1 cellular context compared by ENCODE assay signal in the genomic region with DNA sequence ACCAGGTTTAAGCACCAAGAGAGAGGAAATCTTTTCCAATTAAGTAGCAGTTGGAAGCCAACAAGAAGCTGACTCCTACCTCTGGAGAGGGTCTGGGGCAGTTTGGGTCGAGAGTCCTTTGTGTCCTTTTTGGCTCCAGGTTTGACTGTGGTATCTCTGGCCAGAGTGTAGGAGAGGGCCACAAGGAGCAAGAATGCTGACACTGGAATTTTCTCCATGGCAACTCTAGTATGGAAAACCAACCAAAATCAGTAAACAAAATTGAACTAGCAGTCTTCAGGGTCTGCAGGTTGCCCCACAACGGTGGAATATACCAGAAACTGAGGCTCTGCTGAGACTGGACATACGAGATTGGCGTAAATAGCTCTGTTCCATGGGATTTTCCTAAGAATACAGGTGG.
TF ChIP-seq lines count a peak whose summit lies in the region.

No MANE protein-coding gene starts in this region.

TF ChIP-seq in H1, 55 proteins besides CTCF, POLR2A, EP300 and RAD21:
- no peak for TF ChIP-seq EZH2 (IDR thresholded peaks at IDR 0.05; ENCODE audit: low read depth, low read length, severe bottlenecking)
- TF ChIP-seq FOSL1 (IDR thresholded peaks at IDR 0.05; ENCODE audit: insufficient read depth, low read depth, low read length): no peak
- no peak for TF ChIP-seq ASH2L (IDR thresholded peaks at IDR 0.05; ENCODE audit: low read length)
- no peak for TF ChIP-seq SIN3A (conservative IDR thresholded peaks at IDR 0.05 in 1 of 2, IDR thresholded peaks at IDR 0.05 in 1 of 2; ENCODE audit: low read depth in 1 of 2, low read length in 2 of 2)
- TF ChIP-seq, protein P1, sequence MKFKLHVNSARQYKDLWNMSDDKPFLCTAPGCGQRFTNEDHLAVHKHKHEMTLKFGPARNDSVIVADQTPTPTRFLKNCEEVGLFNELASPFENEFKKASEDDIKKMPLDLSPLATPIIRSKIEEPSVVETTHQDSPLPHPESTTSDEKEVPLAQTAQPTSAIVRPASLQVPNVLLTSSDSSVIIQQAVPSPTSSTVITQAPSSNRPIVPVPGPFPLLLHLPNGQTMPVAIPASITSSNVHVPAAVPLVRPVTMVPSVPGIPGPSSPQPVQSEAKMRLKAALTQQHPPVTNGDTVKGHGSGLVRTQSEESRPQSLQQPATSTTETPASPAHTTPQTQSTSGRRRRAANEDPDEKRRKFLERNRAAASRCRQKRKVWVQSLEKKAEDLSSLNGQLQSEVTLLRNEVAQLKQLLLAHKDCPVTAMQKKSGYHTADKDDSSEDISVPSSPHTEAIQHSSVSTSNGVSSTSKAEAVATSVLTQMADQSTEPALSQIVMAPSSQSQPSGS (IDR thresholded peaks at IDR 0.05; ENCODE audit: low read length): no peak
- no peak for TF ChIP-seq KDM5A (IDR thresholded peaks at IDR 0.05; ENCODE audit: low read length)
- no peak for TF ChIP-seq JUND (IDR thresholded peaks at IDR 0.05; ENCODE audit: low read length)
- TF ChIP-seq, protein P2, sequence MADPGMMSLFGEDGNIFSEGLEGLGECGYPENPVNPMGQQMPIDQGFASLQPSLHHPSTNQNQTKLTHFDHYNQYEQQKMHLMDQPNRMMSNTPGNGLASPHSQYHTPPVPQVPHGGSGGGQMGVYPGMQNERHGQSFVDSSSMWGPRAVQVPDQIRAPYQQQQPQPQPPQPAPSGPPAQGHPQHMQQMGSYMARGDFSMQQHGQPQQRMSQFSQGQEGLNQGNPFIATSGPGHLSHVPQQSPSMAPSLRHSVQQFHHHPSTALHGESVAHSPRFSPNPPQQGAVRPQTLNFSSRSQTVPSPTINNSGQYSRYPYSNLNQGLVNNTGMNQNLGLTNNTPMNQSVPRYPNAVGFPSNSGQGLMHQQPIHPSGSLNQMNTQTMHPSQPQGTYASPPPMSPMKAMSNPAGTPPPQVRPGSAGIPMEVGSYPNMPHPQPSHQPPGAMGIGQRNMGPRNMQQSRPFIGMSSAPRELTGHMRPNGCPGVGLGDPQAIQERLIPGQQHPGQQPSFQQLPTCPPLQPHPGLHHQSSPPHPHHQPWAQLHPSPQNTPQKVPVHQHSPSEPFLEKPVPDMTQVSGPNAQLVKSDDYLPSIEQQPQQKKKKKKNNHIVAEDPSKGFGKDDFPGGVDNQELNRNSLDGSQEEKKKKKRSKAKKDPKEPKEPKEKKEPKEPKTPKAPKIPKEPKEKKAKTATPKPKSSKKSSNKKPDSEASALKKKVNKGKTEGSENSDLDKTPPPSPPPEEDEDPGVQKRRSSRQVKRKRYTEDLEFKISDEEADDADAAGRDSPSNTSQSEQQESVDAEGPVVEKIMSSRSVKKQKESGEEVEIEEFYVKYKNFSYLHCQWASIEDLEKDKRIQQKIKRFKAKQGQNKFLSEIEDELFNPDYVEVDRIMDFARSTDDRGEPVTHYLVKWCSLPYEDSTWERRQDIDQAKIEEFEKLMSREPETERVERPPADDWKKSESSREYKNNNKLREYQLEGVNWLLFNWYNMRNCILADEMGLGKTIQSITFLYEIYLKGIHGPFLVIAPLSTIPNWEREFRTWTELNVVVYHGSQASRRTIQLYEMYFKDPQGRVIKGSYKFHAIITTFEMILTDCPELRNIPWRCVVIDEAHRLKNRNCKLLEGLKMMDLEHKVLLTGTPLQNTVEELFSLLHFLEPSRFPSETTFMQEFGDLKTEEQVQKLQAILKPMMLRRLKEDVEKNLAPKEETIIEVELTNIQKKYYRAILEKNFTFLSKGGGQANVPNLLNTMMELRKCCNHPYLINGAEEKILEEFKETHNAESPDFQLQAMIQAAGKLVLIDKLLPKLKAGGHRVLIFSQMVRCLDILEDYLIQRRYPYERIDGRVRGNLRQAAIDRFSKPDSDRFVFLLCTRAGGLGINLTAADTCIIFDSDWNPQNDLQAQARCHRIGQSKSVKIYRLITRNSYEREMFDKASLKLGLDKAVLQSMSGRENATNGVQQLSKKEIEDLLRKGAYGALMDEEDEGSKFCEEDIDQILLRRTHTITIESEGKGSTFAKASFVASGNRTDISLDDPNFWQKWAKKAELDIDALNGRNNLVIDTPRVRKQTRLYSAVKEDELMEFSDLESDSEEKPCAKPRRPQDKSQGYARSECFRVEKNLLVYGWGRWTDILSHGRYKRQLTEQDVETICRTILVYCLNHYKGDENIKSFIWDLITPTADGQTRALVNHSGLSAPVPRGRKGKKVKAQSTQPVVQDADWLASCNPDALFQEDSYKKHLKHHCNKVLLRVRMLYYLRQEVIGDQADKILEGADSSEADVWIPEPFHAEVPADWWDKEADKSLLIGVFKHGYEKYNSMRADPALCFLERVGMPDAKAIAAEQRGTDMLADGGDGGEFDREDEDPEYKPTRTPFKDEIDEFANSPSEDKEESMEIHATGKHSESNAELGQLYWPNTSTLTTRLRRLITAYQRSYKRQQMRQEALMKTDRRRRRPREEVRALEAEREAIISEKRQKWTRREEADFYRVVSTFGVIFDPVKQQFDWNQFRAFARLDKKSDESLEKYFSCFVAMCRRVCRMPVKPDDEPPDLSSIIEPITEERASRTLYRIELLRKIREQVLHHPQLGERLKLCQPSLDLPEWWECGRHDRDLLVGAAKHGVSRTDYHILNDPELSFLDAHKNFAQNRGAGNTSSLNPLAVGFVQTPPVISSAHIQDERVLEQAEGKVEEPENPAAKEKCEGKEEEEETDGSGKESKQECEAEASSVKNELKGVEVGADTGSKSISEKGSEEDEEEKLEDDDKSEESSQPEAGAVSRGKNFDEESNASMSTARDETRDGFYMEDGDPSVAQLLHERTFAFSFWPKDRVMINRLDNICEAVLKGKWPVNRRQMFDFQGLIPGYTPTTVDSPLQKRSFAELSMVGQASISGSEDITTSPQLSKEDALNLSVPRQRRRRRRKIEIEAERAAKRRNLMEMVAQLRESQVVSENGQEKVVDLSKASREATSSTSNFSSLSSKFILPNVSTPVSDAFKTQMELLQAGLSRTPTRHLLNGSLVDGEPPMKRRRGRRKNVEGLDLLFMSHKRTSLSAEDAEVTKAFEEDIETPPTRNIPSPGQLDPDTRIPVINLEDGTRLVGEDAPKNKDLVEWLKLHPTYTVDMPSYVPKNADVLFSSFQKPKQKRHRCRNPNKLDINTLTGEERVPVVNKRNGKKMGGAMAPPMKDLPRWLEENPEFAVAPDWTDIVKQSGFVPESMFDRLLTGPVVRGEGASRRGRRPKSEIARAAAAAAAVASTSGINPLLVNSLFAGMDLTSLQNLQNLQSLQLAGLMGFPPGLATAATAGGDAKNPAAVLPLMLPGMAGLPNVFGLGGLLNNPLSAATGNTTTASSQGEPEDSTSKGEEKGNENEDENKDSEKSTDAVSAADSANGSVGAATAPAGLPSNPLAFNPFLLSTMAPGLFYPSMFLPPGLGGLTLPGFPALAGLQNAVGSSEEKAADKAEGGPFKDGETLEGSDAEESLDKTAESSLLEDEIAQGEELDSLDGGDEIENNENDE (IDR thresholded peaks at IDR 0.05; ENCODE audit: insufficient replicate concordance, low read length): no peak
- TF ChIP-seq SAP30 (IDR thresholded peaks at IDR 0.05; ENCODE audit: insufficient read depth, insufficient replicate concordance, low read length): no peak
- TF ChIP-seq EGR1 (IDR thresholded peaks at IDR 0.05; ENCODE audit: borderline replicate concordance, low read depth, low read length): no peak
